ENCODE assay signal across 9 cellular contexts in genomic region chr9:127455299-127455992, GRCh38. TPM values are rescaled to one million over a fixed set of nuclear protein-coding genes. Genes with fewer than 3 reads are reported as not detected.
A peak's percentile ranks its signal among the peaks of the same experiment; 100 is the strongest.
DNase-seq lines count a peak whose midpoint lies in the region; ATAC-seq and TF ChIP-seq lines count a peak whose summit lies in the region.
"Had no signal": no experiment of that assay in that cellular context is flagged by ENCODE, and none has a peak within 500 bp of the region (broad histone marks: within the 10 kb centered on the region; RNA-seq: fewer than 3 reads in every experiment).

No MANE protein-coding gene starts in this region.

- H2AFZ ChIP-seq in OCI-LY7 (ENCODE audit: low read length) = no peak overlapping the region

- DNase-seq in Right ventricle myocardium superior (peak; percentile 67), Right ventricle myocardium inferior (ENCODE audit: missing footprints) (no peak), OCI-LY7 (ENCODE audit: low spot score) (peak; percentile 52), epithelial cell of esophagus (ENCODE audit: low read depth) (peak; percentile 51), stomach (peak; percentile 58), SW480 (ENCODE audit: low spot score) (no peak)
- no peak for DNase-seq in effector CD8-positive, alpha-beta T cell (lab: John Stamatoyannopoulos, UW)

- H3K4me1 ChIP-seq in OCI-LY7 (ENCODE audit: insufficient read depth, low read length, poor library complexity, severe bottlenecking) (peaks cover 17% of the 10 kb centered on the region), stomach (peaks cover 18 to 42% (median 31%) of the 10 kb centered on the region in 4 donors)

- H3K9me2 ChIP-seq in OCI-LY7 (ENCODE audit: insufficient read depth, low read length) = no peaks in the 10 kb centered on the region

- TF ChIP-seq EP300 in stomach (IDR thresholded peaks at IDR 0.05) = no peak

- no peaks in the 10 kb centered on the region for H3K27me3 ChIP-seq in stomach

- CTCF ChIA-PET in OCI-LY7 (lab: Charles Lee; ENCODE audit: unreplicated experiment) = interaction anchor here (0.6 to 1.1 kb wide), 4 partner anchors 16 to 539 kb away, joined by 3 to 4 read pairs (median 3); no protein-coding TSS in a partner anchor

- peaks cover 11% of the 10 kb centered on the region for H3K79me2 ChIP-seq in OCI-LY7 (ENCODE audit: insufficient read depth, low read depth, low read length)

- H3K36me3 ChIP-seq in OCI-LY7 (ENCODE audit: insufficient read depth, low read length) = peaks cover 45% of the 10 kb centered on the region
- H3K36me3 ChIP-seq in stomach = peaks cover 6 to 60% (median 43%) of the 10 kb centered on the region in 4 donors

- H3K4me2 ChIP-seq in OCI-LY7 (ENCODE audit: low read length) = peak overlapping the region; percentile 48; the same call in 1 of the 2 replicates

- TF ChIP-seq POLR2A in stomach (IDR thresholded peaks at IDR 0.05) = no peak

- H3K27ac ChIP-seq in OCI-LY7 (ENCODE audit: low read depth, low read length, poor library complexity, severe bottlenecking) (peak overlapping the region; percentile 50), stomach (no peak overlapping the region)

- no peak for ATAC-seq in Right ventricle myocardium superior (ENCODE audit: poor library complexity)
- ATAC-seq in Right ventricle myocardium inferior = no peak
- ATAC-seq in HG02571 (IDR thresholded peaks at IDR 0.05; ENCODE audit: unreplicated experiment) = no peak
- ATAC-seq: T-cell had no signal

- H3K9me3 ChIP-seq in OCI-LY7 (ENCODE audit: low read length) = no peaks in the 10 kb centered on the region
- H3K9me3 ChIP-seq in stomach = no peaks in the 10 kb centered on the region

- no TSS peak for BruUV-seq in OCI-LY7 (replicated peaks; lab: Mats Ljungman, UMichigan)

- peak; percentile 69 for TF ChIP-seq CTCF in OCI-LY7 (conservative IDR thresholded peaks at IDR 0.05; ENCODE audit: low read length)
- peak; percentile 54 for TF ChIP-seq CTCF in epithelial cell of esophagus (IDR thresholded peaks at IDR 0.05; ENCODE audit: insufficient read depth, low read depth, low read length, missing control alignments)
- peak in 3 of 7 experiments; percentile 13 to 29 (median 21) for TF ChIP-seq CTCF in stomach (IDR thresholded peaks at IDR 0.05)

- H3K4me3 ChIP-seq in OCI-LY7 (ENCODE audit: low read depth, low read length, poor library complexity, severe bottlenecking) (no peak overlapping the region), epithelial cell of esophagus (ENCODE audit: low read length) (no peak overlapping the region), stomach (no peak overlapping the region)

- peaks cover 6% of the 10 kb centered on the region; the same call in 1 of the 2 replicates for H4K20me1 ChIP-seq in OCI-LY7 (ENCODE audit: insufficient read depth, low read length)

- 45 to 65% (median 50%) methylated on average over 6 of the region's 6 CpGs for WGBS in stomach, 5 donors

- intact Hi-C loops in Right ventricle myocardium superior (cut with DNase I) (no loop called here), Right ventricle myocardium inferior (cut with DNase I) (no loop called here), OCI-LY7 (cut with micrococcal nuclease; ENCODE audit: unreplicated experiment) (no loop called here), stomach (cut with DNase I; ENCODE audit: low total_unique reads) (no loop called here)

- POLR2A ChIA-PET in OCI-LY7 (lab: Charles Lee) = interaction anchor here (0.7 to 1.7 kb wide), 4 partner anchors 19 to 175 kb away, joined by 4 to 6 read pairs (median 5); no protein-coding TSS in a partner anchor

RNA-seq across cellular contexts. Expression of gene LRSAM1, which starts 4.1 kb away (rescaled TPM):
- total RNA-seq in Right ventricle myocardium superior (52.1 TPM), Right ventricle myocardium inferior (52.0 TPM), OCI-LY7 (2022) (32.2 and 34.1 TPM in 2 replicates), stomach (100 to 1,000 TPM in 1 of 5 donors, 10 to 100 TPM in 3, 1 to 10 TPM in 1; 7.2 to 138 (median 28.6) TPM)
- 13.6 and 20.8 TPM in 2 replicates for total RNA-seq in OCI-LY7 (2014; rRNA removed; shearing (Covaris generic))
- 10 to 100 TPM; 12.8 to 15.0 (median 13.0) TPM for polyA plus RNA-seq in stomach

RNA-seq across cellular contexts. Expression of gene RPL12, which starts 4.2 kb away (rescaled TPM):
- total RNA-seq in Right ventricle myocardium superior = 628 TPM
- total RNA-seq in Right ventricle myocardium inferior = 775 TPM
- 1,855 and 1,868 TPM in 2 replicates for total RNA-seq in OCI-LY7 (2014; rRNA removed; shearing (Covaris generic))
- 1,622 and 1,726 TPM in 2 replicates for total RNA-seq in OCI-LY7 (2022)
- total RNA-seq in stomach = 1,000 to 10,000 TPM in 4 of 5 donors, 100 to 1,000 TPM in 1; 187 to 1,693 (median 1,211) TPM
- polyA plus RNA-seq in stomach = 1,000 to 10,000 TPM; 3,146 to 4,806 (median 4,080) TPM

RNA-seq across cellular contexts. Expression of gene ZNF79, which starts 31.3 kb away (rescaled TPM):
- total RNA-seq in Right ventricle myocardium superior (5.8 TPM), Right ventricle myocardium inferior (6.1 TPM), OCI-LY7 (2022) (9.3 and 9.4 TPM in 2 replicates), stomach (10 to 100 TPM in 2 of 5 donors, 1 to 10 TPM in 3; 5.1 to 39.1 (median 6.2) TPM)
- 14.1 and 14.9 TPM in 2 replicates for total RNA-seq in OCI-LY7 (2014; rRNA removed; shearing (Covaris generic))
- 1 to 10 TPM; 1.9 to 3.8 (median 2.7) TPM for polyA plus RNA-seq in stomach

RNA-seq across cellular contexts. Expression of gene SLC2A8, which starts 58.5 kb away (rescaled TPM):
- total RNA-seq in Right ventricle myocardium superior (16.6 TPM), Right ventricle myocardium inferior (15.0 TPM), OCI-LY7 (2022) (18.0 and 19.6 TPM in 2 replicates), stomach (10 to 100 TPM in 4 of 5 donors, 1 to 10 TPM in 1; 4.7 to 36.2 (median 22.0) TPM)
- 5.6 and 11.9 TPM in 2 replicates for total RNA-seq in OCI-LY7 (2014; rRNA removed; shearing (Covaris generic))
- 10 to 100 TPM; 10.1 to 15.3 (median 12.9) TPM for polyA plus RNA-seq in stomach

Comparison
In these comparisons a context has a peak if more than half of its experiments do, and no peak if none do; other contexts are left out.
1. DNase-seq: peak in Right ventricle myocardium superior (single experiment), OCI-LY7 (single experiment), epithelial cell of esophagus (single experiment) and stomach (single experiment); none in Right ventricle myocardium inferior (single experiment), SW480 (single experiment) and effector CD8-positive, alpha-beta T cell (single experiment).